In genomic region chr2:159285433-159285832, GRCh38 we compare ENCODE assay signal across 8 cellular contexts. TPM values are rescaled to one million over a fixed set of nuclear protein-coding genes. Genes with fewer than 3 reads are reported as not detected.
DNase-seq lines count a peak whose midpoint lies in the region; ATAC-seq and TF ChIP-seq lines count a peak whose summit lies in the region.

No MANE protein-coding gene starts in this region.

- peak overlapping the region; percentile 88 for H3K4me3 Mint-ChIP-seq in mesothelial cell of epicardium

- H3K9me3 ChIP-seq in cardiac muscle cell (ENCODE audit: low read depth) (no peaks in the 10 kb centered on the region), body of pancreas (no peaks in the 10 kb centered on the region), upper lobe of left lung (no peaks in the 10 kb centered on the region)

- H3K27me3 ChIP-seq in cardiac muscle cell (no peaks in the 10 kb centered on the region), body of pancreas (no peaks in the 10 kb centered on the region), upper lobe of left lung (no peaks in the 10 kb centered on the region)

- H3K36me3 Mint-ChIP-seq in mesothelial cell of epicardium = no peaks in the 10 kb centered on the region

- H3K4me3 ChIP-seq in cardiac muscle cell (peak overlapping the region; percentile 59), body of pancreas (no peak overlapping the region), upper lobe of left lung (peak overlapping the region in 3 of 4 donors; percentile 98 to 99 (median 99))

- TF ChIP-seq EP300 in upper lobe of left lung (IDR thresholded peaks at IDR 0.05) = no peak

- H3K27ac Mint-ChIP-seq in mesothelial cell of epicardium = peak overlapping the region; percentile 95

- DNase-seq in cardiac muscle cell (ENCODE audit: low read depth in 1 of 2, low spot score in 1 of 2) = no peak
- no peak for DNase-seq in Right ventricle myocardium inferior (ENCODE audit: missing footprints)
- peak in 1 of 4 donors; percentile 9 for DNase-seq in body of pancreas
- DNase-seq in mesothelial cell of epicardium (ENCODE audit: low spot score in 2 of 2, unreplicated experiment in 2 of 2) = no peak
- peak; percentile 26 to 72 for DNase-seq in upper lobe of left lung
- DNase-seq in islet precursor cell = no peak
- no peak for DNase-seq in NOMO-1 (lab: John Stamatoyannopoulos, UW; ENCODE audit: unreplicated experiment in 2 of 2)
- DNase-seq in pons (ENCODE audit: low spot score) = no peak

- H3K4me1 Mint-ChIP-seq in mesothelial cell of epicardium = peaks cover 30% of the 10 kb centered on the region

- TF ChIP-seq CTCF in cardiac muscle cell (IDR thresholded peaks at IDR 0.05; ENCODE audit: low read depth, low read length) (no peak), body of pancreas (IDR thresholded peaks at IDR 0.05) (no peak), mesothelial cell of epicardium (IDR thresholded peaks at IDR 0.05; ENCODE audit: unreplicated experiment) (no peak), upper lobe of left lung (IDR thresholded peaks at IDR 0.05) (no peak)

- TF ChIP-seq POLR2A in body of pancreas (IDR thresholded peaks at IDR 0.05) (no peak), upper lobe of left lung (IDR thresholded peaks at IDR 0.05) (no peak)

- H3K27ac ChIP-seq in cardiac muscle cell = peak overlapping the region; percentile 95
- H3K27ac ChIP-seq in body of pancreas = peak overlapping the region; percentile 80 to 98 (median 92)
- H3K27ac ChIP-seq in upper lobe of left lung = peak overlapping the region; percentile 86 to 96 (median 93)

- H3K36me3 ChIP-seq in cardiac muscle cell = peaks cover 6% of the 10 kb centered on the region
- H3K36me3 ChIP-seq in body of pancreas (replicated peaks in 1 of 2; ENCODE audit: insufficient read depth in 1 of 2, low read depth in 2 of 2) = no peaks in the 10 kb centered on the region
- peaks cover 0 to 12% (median 9%) of the 10 kb centered on the region in 4 donors for H3K36me3 ChIP-seq in upper lobe of left lung

- no peaks in the 10 kb centered on the region for H3K9me3 Mint-ChIP-seq in mesothelial cell of epicardium

- no peaks in the 10 kb centered on the region for H3K27me3 Mint-ChIP-seq in mesothelial cell of epicardium (ENCODE audit: low read depth)

- WGBS in body of pancreas, 2 donors = 29 to 36% methylated on average over 11 of the region's 11 CpGs
- WGBS in upper lobe of left lung, 2 donors = 80 to 81% methylated on average over 11 of the region's 11 CpGs

- intact Hi-C loops in Right ventricle myocardium inferior (cut with DNase I) = loop anchor here (10.0 kb wide), 2 partner anchors 61 to 329 kb away; partner anchors contain the start of gene BAZ2B
- intact Hi-C loops in body of pancreas (cut with DNase I) = no loop called here

- H3K4me1 ChIP-seq in cardiac muscle cell (ENCODE audit: low read depth) (peaks cover 9% of the 10 kb centered on the region), body of pancreas (peaks cover 31% of the 10 kb centered on the region), upper lobe of left lung (peaks cover 9 to 23% (median 18%) of the 10 kb centered on the region in 4 donors)

- ATAC-seq in Right ventricle myocardium inferior = no peak
- ATAC-seq in body of pancreas = no peak
- ATAC-seq in upper lobe of left lung (ENCODE audit: low FRiP score in 2 of 2) = no peak

RNA-seq across cellular contexts. Expression of gene WDSUB1, which starts 1.1 kb away (rescaled TPM):
- total RNA-seq in cardiac muscle cell (10.3 and 13.4 TPM in 2 replicates), Right ventricle myocardium inferior (10.1 TPM), body of pancreas (1 to 10 TPM; 2.6 to 5.9 TPM), mesothelial cell of epicardium (14.3 to 15.6 TPM (median 15.1 TPM) in 3 replicates), upper lobe of left lung (10 to 100 TPM in 4 of 6 donors, 1 to 10 TPM in 2; 6.8 to 22.0 (median 13.9) TPM)
- 13.6 and 19.4 TPM in 2 replicates for polyA plus RNA-seq in cardiac muscle cell

Comparison
In these comparisons a context has a peak if more than half of its experiments do, and no peak if none do; other contexts are left out.
1. DNase-seq: peak in upper lobe of left lung (2 of 2); none in cardiac muscle cell (0 of 2), Right ventricle myocardium inferior (single experiment), mesothelial cell of epicardium (0 of 2), islet precursor cell (single experiment), NOMO-1 (0 of 2) and pons (single experiment).
2. H3K4me3 ChIP-seq: peak in cardiac muscle cell (single experiment) and upper lobe of left lung (3 of 4); none in body of pancreas (0 of 2).
3. Peak in every context shown above with its lines, with median percentiles within 50 percentile points of each other: H3K27ac ChIP-seq.